ENCODE assay signal across 12 cellular contexts in genomic region chr7:28102778-28103177, GRCh38.
DNase-seq lines count a peak whose midpoint lies in the region; ATAC-seq and TF ChIP-seq lines count a peak whose summit lies in the region.
"Had no signal": no experiment of that assay in that cellular context is flagged by ENCODE, and none has a peak within 500 bp of the region (broad histone marks: within the 10 kb centered on the region; RNA-seq: fewer than 3 reads in every experiment).

No MANE protein-coding gene starts in this region.

- peak; percentile 63 for ATAC-seq in stimulated activated naive CD8-positive, alpha-beta T cell treated with anti-CD3 and anti-CD28 coated beads, Interleukin-15, Interleukin-2, amounts not matched to agents 100 U/mL and 50 U/mL, for 24 hours
- ATAC-seq in stimulated activated naive CD8-positive, alpha-beta T cell treated with anti-CD3 and anti-CD28 coated beads, Interleukin-15, amount 100 ng/mL, for 72 hours = no peak
- ATAC-seq: GM12878 had no signal

- H3K14ac ChIP-seq in mesenchymal stem cell (ENCODE audit: low read length in 2 of 2) = no peak overlapping the region

- peaks cover 30% of the 10 kb centered on the region for H3K79me1 ChIP-seq in mesenchymal stem cell (replicated peaks; ENCODE audit: low read length, poor library complexity, severe bottlenecking)

- H3K4me1 Mint-ChIP-seq in stimulated activated naive CD8-positive, alpha-beta T cell treated with anti-CD3 and anti-CD28 coated beads, Interleukin-15, amount 100 ng/mL, for 72 hours = peaks cover 25% of the 10 kb centered on the region

- H3K4me3 Mint-ChIP-seq in stimulated activated naive CD8-positive, alpha-beta T cell treated with anti-CD3 and anti-CD28 coated beads, Interleukin-15, amount 100 ng/mL, for 72 hours = no peak overlapping the region

- DNase-seq in stimulated activated naive CD8-positive, alpha-beta T cell treated with anti-CD3 and anti-CD28 coated beads, Interleukin-15, Interleukin-2, amounts not matched to agents 100 U/mL and 50 U/mL, for 24 hours = no peak
- no peak for DNase-seq in stimulated activated naive CD8-positive, alpha-beta T cell treated with anti-CD3 and anti-CD28 coated beads, Interleukin-15, amount 100 ng/mL, for 72 hours
- DNase-seq in cardiac fibroblast (ENCODE audit: low read depth in 2 of 2) = peak; percentile 55 to 83
- DNase-seq in mesenchymal stem cell = peak; percentile 95
- DNase-seq in effector CD4-positive, alpha-beta T cell = no peak
- DNase-seq in activated gamma-delta T cell treated with Interleukin-2 at 50 U/mL for 16 hours = no peak
- DNase-seq in stomach = no peak
- DNase-seq in activated CD8-positive, alpha-beta memory T cell treated with anti-CD3 and anti-CD28 coated beads for 24 hours = no peak
- DNase-seq: colonic mucosa, NCI-H2029, SW 1271 had no signal

- no peak overlapping the region for H2BK120ac ChIP-seq in mesenchymal stem cell (ENCODE audit: low read depth, low read length)

- no peak for TF ChIP-seq EP300 in stomach (IDR thresholded peaks at IDR 0.05)

- no peak overlapping the region for H3K27ac ChIP-seq in mesenchymal stem cell (ENCODE audit: low read length, poor library complexity, severe bottlenecking)
- H3K27ac ChIP-seq in stomach = no peak overlapping the region
- H3K27ac ChIP-seq: colonic mucosa had no signal

- TF ChIP-seq POLR2A in stomach (IDR thresholded peaks at IDR 0.05) = no peak

- H3K36me3 ChIP-seq in mesenchymal stem cell (ENCODE audit: control insufficient read depth in 1 of 2, insufficient read depth in 2 of 2, low read depth in 1 of 2, low read length in 2 of 2) = peaks cover 4 to 5% of the 10 kb centered on the region in 2 experiments
- no peaks in the 10 kb centered on the region for H3K36me3 ChIP-seq in stomach
- H3K36me3 ChIP-seq: colonic mucosa had no signal

- H3K27me3 ChIP-seq in mesenchymal stem cell (ENCODE audit: control insufficient read depth in 1 of 2, insufficient read depth in 1 of 2, low read length in 2 of 2) (no peaks in the 10 kb centered on the region), stomach (no peaks in the 10 kb centered on the region)
- H3K27me3 ChIP-seq: colonic mucosa had no signal

- no peak overlapping the region for H3K27ac Mint-ChIP-seq in stimulated activated naive CD8-positive, alpha-beta T cell treated with anti-CD3 and anti-CD28 coated beads, Interleukin-15, amount 100 ng/mL, for 72 hours

- intact Hi-C loops in stomach (cut with DNase I; ENCODE audit: low total_unique reads) = no loop called here

- WGBS in mesenchymal stem cell = 18% methylated on average over 5 of the region's 5 CpGs
- 78 to 89% (median 85%) methylated on average over 5 of the region's 5 CpGs for WGBS in stomach, 5 donors

- no peak overlapping the region for H4K91ac ChIP-seq in mesenchymal stem cell (ENCODE audit: low read length)

- H3K27me3 Mint-ChIP-seq in stimulated activated naive CD8-positive, alpha-beta T cell treated with anti-CD3 and anti-CD28 coated beads, Interleukin-15, amount 100 ng/mL, for 72 hours = no peaks in the 10 kb centered on the region

- H3K18ac ChIP-seq in mesenchymal stem cell (ENCODE audit: low read depth in 1 of 2, low read length in 2 of 2) = no peak overlapping the region

- H3K4me3 ChIP-seq in cardiac fibroblast (replicated peaks in 1 of 2; ENCODE audit: low read depth in 2 of 2, low read length in 2 of 2) = no peak overlapping the region
- no peak overlapping the region for H3K4me3 ChIP-seq in mesenchymal stem cell (ENCODE audit: insufficient read depth in 1 of 2, low read depth in 1 of 2, low read length in 2 of 2)
- H3K4me3 ChIP-seq in stomach = no peak overlapping the region
- H3K4me3 ChIP-seq: colonic mucosa, GM12878 had no signal

- H3K4ac ChIP-seq in mesenchymal stem cell (ENCODE audit: low read depth in 1 of 2, low read length in 2 of 2) = no peak overlapping the region

- no peak overlapping the region for H3K23ac ChIP-seq in mesenchymal stem cell (ENCODE audit: low read length in 2 of 2)

- H2AK5ac ChIP-seq in mesenchymal stem cell (ENCODE audit: low read length, severe bottlenecking) = peak overlapping the region; percentile 74

- no peak overlapping the region for H3K9ac ChIP-seq in mesenchymal stem cell (ENCODE audit: low read length)

- no peak overlapping the region for H2AFZ ChIP-seq in mesenchymal stem cell (ENCODE audit: low read depth, low read length)

- no peak overlapping the region for H2BK12ac ChIP-seq in mesenchymal stem cell (ENCODE audit: low read length in 2 of 2)

- no peak overlapping the region for H2BK5ac ChIP-seq in mesenchymal stem cell (ENCODE audit: low read depth, low read length, poor library complexity, severe bottlenecking)

- TF ChIP-seq CTCF in cardiac fibroblast (IDR thresholded peaks at IDR 0.05; ENCODE audit: low read depth, low read length) (no peak), stomach (IDR thresholded peaks at IDR 0.05) (no peak)

- no peak overlapping the region for H3K4me2 ChIP-seq in mesenchymal stem cell (ENCODE audit: low read length, poor library complexity, severe bottlenecking)

- H4K8ac ChIP-seq in mesenchymal stem cell (ENCODE audit: low read length) = no peak overlapping the region

- no peak overlapping the region for H2BK15ac ChIP-seq in mesenchymal stem cell (ENCODE audit: low read depth, poor library complexity, severe bottlenecking)

- H3K4me1 ChIP-seq in mesenchymal stem cell (ENCODE audit: control insufficient read depth, insufficient read depth, low read depth, low read length) = peaks cover 11% of the 10 kb centered on the region
- peaks cover 0 to 49% (median 29%) of the 10 kb centered on the region in 4 donors for H3K4me1 ChIP-seq in stomach
- H3K4me1 ChIP-seq: colonic mucosa had no signal

- no peaks in the 10 kb centered on the region for H3K9me3 Mint-ChIP-seq in stimulated activated naive CD8-positive, alpha-beta T cell treated with anti-CD3 and anti-CD28 coated beads, Interleukin-15, amount 100 ng/mL, for 72 hours

- no peaks in the 10 kb centered on the region for H3K9me3 ChIP-seq in mesenchymal stem cell (ENCODE audit: control insufficient read depth, low read length)
- no peaks in the 10 kb centered on the region for H3K9me3 ChIP-seq in stomach
- H3K9me3 ChIP-seq: colonic mucosa had no signal

Comparison
In these comparisons a context has a peak if more than half of its experiments do, and no peak if none do; other contexts are left out.
1. DNase-seq: peak in cardiac fibroblast (2 of 2) and mesenchymal stem cell (single experiment); none in stimulated activated naive CD8-positive, alpha-beta T cell treated with anti-CD3 and anti-CD28 coated beads, Interleukin-15, Interleukin-2, amounts not matched to agents 100 U/mL and 50 U/mL, for 24 hours (single experiment), stimulated activated naive CD8-positive, alpha-beta T cell treated with anti-CD3 and anti-CD28 coated beads, Interleukin-15, amount 100 ng/mL, for 72 hours (0 of 2), effector CD4-positive, alpha-beta T cell (single experiment), activated gamma-delta T cell treated with Interleukin-2 at 50 U/mL for 16 hours (single experiment), stomach (single experiment) and activated CD8-positive, alpha-beta memory T cell treated with anti-CD3 and anti-CD28 coated beads for 24 hours (single experiment).